10 cellular contexts compared by ENCODE assay signal in genomic region chr12:47753021-47754001, GRCh38. TPM values are rescaled to one million over a fixed set of nuclear protein-coding genes. Genes with fewer than 3 reads are reported as not detected.
DNase-seq lines count a peak whose midpoint lies in the region; ATAC-seq and TF ChIP-seq lines count a peak whose summit lies in the region.
"Had no signal": no experiment of that assay in that cellular context is flagged by ENCODE, and none has a peak within 500 bp of the region (broad histone marks: within the 10 kb centered on the region; RNA-seq: fewer than 3 reads in every experiment).

No MANE protein-coding gene starts in this region.

- H3K4me1 Mint-ChIP-seq in mesothelial cell of epicardium: peaks cover 52% of the 10 kb centered on the region

- ATAC-seq in HG02885 (IDR thresholded peaks at IDR 0.05; ENCODE audit: poor library complexity, unreplicated experiment): no peak

- H3K36me3 Mint-ChIP-seq in mesothelial cell of epicardium: peaks cover 4% of the 10 kb centered on the region

- peak overlapping the region; percentile 91 for H3K27ac Mint-ChIP-seq in mesothelial cell of epicardium

- no peaks in the 10 kb centered on the region for H3K27me3 Mint-ChIP-seq in mesothelial cell of epicardium (ENCODE audit: low read depth)

- TF ChIP-seq CTCF in mesothelial cell of epicardium (IDR thresholded peaks at IDR 0.05; ENCODE audit: unreplicated experiment): no peak

- no peak overlapping the region for H3K4me3 Mint-ChIP-seq in mesothelial cell of epicardium

- H3K9me3 Mint-ChIP-seq in mesothelial cell of epicardium: no peaks in the 10 kb centered on the region

- peak; percentile 77 for DNase-seq in A172 (ENCODE audit: low spot score)
- peak; percentile 40 for DNase-seq in LoVo (ENCODE audit: low spot score)
- DNase-seq in dermis microvascular lymphatic vessel endothelial cell (ENCODE audit: low read depth in 2 of 2): peak; percentile 64 to 71
- DNase-seq in mesothelial cell of epicardium (ENCODE audit: low spot score in 2 of 2, unreplicated experiment in 2 of 2): no peak
- no peak for DNase-seq in stimulated activated CD4-positive, alpha-beta T cell treated with anti-CD3 and anti-CD28 coated beads, Interleukin-2, amount 100 ng/mL, for 48 hours
- no peak for DNase-seq in NCI-H2171 treated with DMSO at 0.1 percent for 48 hours (lab: John Stamatoyannopoulos, UW)
- no peak for DNase-seq in T-helper 1 cell
- DNase-seq: AML-193 had no signal

RNA-seq across cellular contexts. Expression of gene RAPGEF3, which starts 5.4 kb away (rescaled TPM):
- 1.3 and 1.4 TPM in 2 replicates for total RNA-seq in A172 (2014; rRNA removed; shearing (Covaris generic))
- total RNA-seq in dermis microvascular lymphatic vessel endothelial cell (10.4 and 13.5 TPM in 2 replicates), mesothelial cell of epicardium (18.0 to 20.9 TPM (median 19.4 TPM) in 3 replicates)

RNA-seq across cellular contexts. Expression of gene SLC48A1, which starts 19.7 kb away (rescaled TPM):
- total RNA-seq in A172 (2014; rRNA removed; shearing (Covaris generic)): 4.3 and 10.0 TPM in 2 replicates
- total RNA-seq in dermis microvascular lymphatic vessel endothelial cell (9.2 and 9.5 TPM in 2 replicates), mesothelial cell of epicardium (25.3 to 27.7 TPM (median 27.0 TPM) in 3 replicates)

RNA-seq across cellular contexts. Expression of gene ENDOU, which starts 28.0 kb away (rescaled TPM):
- total RNA-seq in A172 (2014; rRNA removed; shearing (Covaris generic)): not detected in 2 replicates
- total RNA-seq in dermis microvascular lymphatic vessel endothelial cell: under 0.01 TPM in 2 replicates
- total RNA-seq in mesothelial cell of epicardium: 0.11 to 0.51 TPM (median 0.29 TPM) in 3 replicates
- total RNA-seq: T-helper 2 cell treated with Interferon-gamma antibody and Interleukin-4, amounts not matched to agents 100 ng/mL and 5 ng/mL, for 36 hours had no signal

RNA-seq across cellular contexts. Expression of gene RPAP3, which starts 47.5 kb away (rescaled TPM):
- 27.7 and 44.8 TPM in 2 replicates for total RNA-seq in A172 (2014; rRNA removed; shearing (Covaris generic))
- total RNA-seq in dermis microvascular lymphatic vessel endothelial cell: 7.0 and 7.7 TPM in 2 replicates
- total RNA-seq in mesothelial cell of epicardium: 36.8 to 40.4 TPM (median 39.6 TPM) in 3 replicates

Comparison
In these comparisons a context has a peak if more than half of its experiments do, and no peak if none do; other contexts are left out.
1. DNase-seq: peak in A172 (single experiment), LoVo (single experiment) and dermis microvascular lymphatic vessel endothelial cell (2 of 2); none in mesothelial cell of epicardium (0 of 2), stimulated activated CD4-positive, alpha-beta T cell treated with anti-CD3 and anti-CD28 coated beads, Interleukin-2, amount 100 ng/mL, for 48 hours (0 of 2), NCI-H2171 treated with DMSO at 0.1 percent for 48 hours (single experiment) and T-helper 1 cell (0 of 5).